ENCODE assay signal across 9 cellular contexts in the genomic region with DNA sequence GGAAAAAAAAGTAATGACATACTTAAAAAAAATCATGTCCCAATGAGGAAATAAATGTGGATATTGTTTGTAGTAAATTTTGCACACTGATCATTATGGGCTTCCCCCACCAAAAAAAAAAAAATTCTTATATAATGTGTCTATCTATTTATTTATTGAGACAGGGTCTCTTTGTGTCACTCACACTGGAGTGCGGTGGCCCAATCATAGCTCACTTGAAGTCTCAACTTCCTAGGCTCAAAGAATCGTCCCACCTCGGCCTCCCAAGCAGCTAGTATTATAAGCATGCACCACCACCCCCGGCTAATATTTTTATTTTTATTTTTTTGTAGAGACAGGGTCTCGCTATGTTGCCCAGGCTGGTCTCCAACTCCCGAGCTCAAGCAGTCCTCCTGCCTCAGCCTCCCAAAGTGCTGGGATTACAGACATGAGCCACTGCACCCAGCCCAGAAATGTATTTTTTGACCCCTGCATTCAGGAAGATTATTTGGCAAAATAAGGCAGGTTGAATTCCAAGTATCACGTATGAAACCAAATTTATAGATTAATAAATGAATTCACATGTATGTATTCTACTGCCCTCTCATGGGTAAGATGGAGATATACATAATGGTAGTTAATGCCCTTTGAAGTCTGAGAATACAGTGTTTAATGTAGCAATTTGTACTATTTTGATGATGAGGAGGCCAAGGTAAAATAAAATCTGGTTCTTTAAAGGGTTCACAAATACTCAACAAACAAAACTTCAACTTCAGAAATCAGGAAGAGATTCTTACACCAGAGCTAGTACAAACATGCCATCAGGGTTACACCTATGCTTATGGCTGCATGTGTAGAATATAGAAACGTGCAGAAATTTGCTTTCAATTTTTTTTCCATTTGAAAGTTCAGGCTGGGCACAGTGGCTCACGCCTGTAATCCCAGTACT. TPM values are rescaled to one million over a fixed set of nuclear protein-coding genes. Genes with fewer than 3 reads are reported as not detected.
A peak's percentile ranks its signal among the peaks of the same experiment; 100 is the strongest.
DNase-seq lines count a peak whose midpoint lies in the region; ATAC-seq and TF ChIP-seq lines count a peak whose summit lies in the region.
"Had no signal": no experiment of that assay in that cellular context is flagged by ENCODE, and none has a peak within 500 bp of the region (broad histone marks: within the 10 kb centered on the region; RNA-seq: fewer than 3 reads in every experiment).

No MANE protein-coding gene starts in this region.

- WGBS in thyroid gland, 2 donors: 70 to 74% methylated on average over 9 of the region's 9 CpGs

- TF ChIP-seq CTCF in LNCaP clone FGC (IDR thresholded peaks at IDR 0.05; ENCODE audit: control insufficient read depth, extremely low read depth, insufficient read depth): peak; percentile 59
- peak; percentile 66 to 70 for TF ChIP-seq CTCF in brain (conservative IDR thresholded peaks at IDR 0.05)
- peak; percentile 62 for TF ChIP-seq CTCF in neural crest cell (conservative IDR thresholded peaks at IDR 0.05)
- peak in 1 of 6 experiments; percentile 17 for TF ChIP-seq CTCF in thyroid gland (IDR thresholded peaks at IDR 0.05)

- DNase-seq in DMS 273 (lab: John Stamatoyannopoulos, UW; ENCODE audit: unreplicated experiment): peak; percentile 36
- no peak for DNase-seq in DMS 273 treated with DMSO at 0.1 percent for 48 hours (lab: John Stamatoyannopoulos, UW)
- no peak for DNase-seq in LNCaP clone FGC (ENCODE audit: low read depth)
- DNase-seq in neural crest cell (ENCODE audit: low read depth, low spot score): no peak
- no peak for DNase-seq in SHP77 (lab: John Stamatoyannopoulos, UW)
- no peak for DNase-seq in thyroid gland

- H3K27ac ChIP-seq in thyroid gland: no peak overlapping the region

- no peaks in the 10 kb centered on the region for H3K27me3 ChIP-seq in thyroid gland

- H3K27ac Mint-ChIP-seq in brain (no peak overlapping the region), neural crest cell (ENCODE audit: unreplicated experiment) (no peak overlapping the region)

- intact Hi-C loops in thyroid gland (cut with DNase I): no loop called here

- H3K27me3 Mint-ChIP-seq in brain (peaks cover 67% of the 10 kb centered on the region), neural crest cell (ENCODE audit: low read depth) (peaks cover 77% of the 10 kb centered on the region)

- H3K36me3 ChIP-seq in thyroid gland: no peaks in the 10 kb centered on the region

- H3K4me1 Mint-ChIP-seq in brain (peaks cover 11% of the 10 kb centered on the region), neural crest cell (peaks cover 4% of the 10 kb centered on the region)

- peak overlapping the region in 3 of 5 experiments; percentile 32 to 54 (median 53) for H3K4me3 Mint-ChIP-seq in brain
- H3K4me3 Mint-ChIP-seq in neural crest cell: peak overlapping the region; percentile 45

- no peaks in the 10 kb centered on the region for H3K9me3 ChIP-seq in thyroid gland

- H3K36me3 Mint-ChIP-seq in brain (no peaks in the 10 kb centered on the region), neural crest cell (ENCODE audit: low read depth) (no peaks in the 10 kb centered on the region)

- H3K4me1 ChIP-seq in thyroid gland: peaks cover 0 to 4% of the 10 kb centered on the region in 2 donors

- H3K9me3 Mint-ChIP-seq in brain (no peaks in the 10 kb centered on the region), neural crest cell (no peaks in the 10 kb centered on the region)

- ATAC-seq in GM19452 (IDR thresholded peaks at IDR 0.05; ENCODE audit: unreplicated experiment): no peak

- no peak for TF ChIP-seq POLR2A in thyroid gland (IDR thresholded peaks at IDR 0.05)

- H3K4me3 ChIP-seq in LNCaP clone FGC (ENCODE audit: low read depth, low read length): no peak overlapping the region
- peak overlapping the region in 1 of 3 donors; percentile 90 for H3K4me3 ChIP-seq in thyroid gland (replicated peaks in 1 of 3)

RNA-seq across cellular contexts. Expression of a gene that starts 1.4 kb away (rescaled TPM):
- 0.22 TPM for polyA plus RNA-seq in brain (ENCODE audit: insufficient read depth, low read depth, low replicate concordance)
- 0.79 and 0.82 TPM in 2 replicates for total RNA-seq in neural crest cell
- 1 to 10 TPM; 2.6 to 3.9 (median 3.8) TPM for total RNA-seq in thyroid gland

RNA-seq across cellular contexts. Expression of a gene that starts 24.1 kb away (rescaled TPM):
- not detected for polyA plus RNA-seq in brain (ENCODE audit: insufficient read depth, low read depth, low replicate concordance)
- total RNA-seq in neural crest cell: not detected in 2 replicates
- total RNA-seq in thyroid gland: not detected
- total RNA-seq: A172 had no signal

RNA-seq across cellular contexts. Expression of a gene that starts 45.3 kb away (rescaled TPM):
- 24.5 TPM for polyA plus RNA-seq in brain (ENCODE audit: insufficient read depth, low read depth, low replicate concordance)
- 64.8 and 66.0 TPM in 2 replicates for total RNA-seq in neural crest cell
- 10 to 100 TPM; 27.6 to 39.0 (median 31.0) TPM for total RNA-seq in thyroid gland
